In genomic region chr2:69954069-69954468, GRCh38 we compare ENCODE assay signal across 23 cellular contexts. TPM values are rescaled to one million over a fixed set of nuclear protein-coding genes. Genes with fewer than 3 reads are reported as not detected.
"Had no signal": no experiment of that assay in that cellular context is flagged by ENCODE, and none has a peak within 500 bp of the region (broad histone marks: within the 10 kb centered on the region; RNA-seq: fewer than 3 reads in every experiment).

No MANE protein-coding gene starts in this region.

- H3K4me1 Mint-ChIP-seq: nephron had no signal

- DNase-seq: dermis blood vessel endothelial cell; effector CD4-positive, alpha-beta T cell; foreskin melanocyte; kidney; left cardiac atrium; left ventricle myocardium superior; mesenchymal stem cell; midbrain; naive B cell; retina; spleen; stimulated activated CD4-positive, alpha-beta T cell treated with anti-CD3 and anti-CD28 coated beads, Interleukin-15, amount 100 ng/mL, for 24 hours; stimulated activated CD4-positive, alpha-beta T cell treated with anti-CD3 and anti-CD28 coated beads, Interleukin-1b, Interleukin-23, amount 100 ng/mL, for 48 hours; stimulated activated CD4-positive, alpha-beta T cell treated with anti-CD3 and anti-CD28 coated beads, Interleukin-4, amount 100 ng/mL, for 24 hours; stimulated activated naive CD4-positive, alpha-beta T cell; trophoblast cell had no signal

- H3K4me3 ChIP-seq: hepatocyte, lung, prostate gland, spleen had no signal

- H3K4me2 ChIP-seq: hepatocyte had no signal

- FAIRE-seq: colon, kidney had no signal

- H3K36me3 ChIP-seq: prostate gland, spleen had no signal

- H2AFZ ChIP-seq: hepatocyte, parathyroid adenoma had no signal

- H3K4me3 Mint-ChIP-seq: naive B cell, nephron had no signal

- H3K9me3 Mint-ChIP-seq: naive B cell, nephron had no signal

- H3K9ac ChIP-seq: parathyroid adenoma had no signal

- H3K27ac ChIP-seq: hepatocyte, parathyroid adenoma, prostate gland had no signal

- H3K9me3 ChIP-seq: prostate gland, spleen had no signal

- H3K36me3 Mint-ChIP-seq: naive B cell had no signal

- H3K27me3 ChIP-seq: spleen had no signal

- ATAC-seq: left cardiac atrium, left ventricle myocardium superior, sciatic nerve had no signal

- H3K4me1 ChIP-seq: parathyroid adenoma, prostate gland had no signal

- H3K27ac Mint-ChIP-seq: nephron had no signal

- H3K79me2 ChIP-seq: hepatocyte, parathyroid adenoma had no signal

RNA-seq across cellular contexts. Expression of gene ASPRV1, which starts 7.4 kb away (rescaled TPM):
- polyA plus RNA-seq: hepatocyte had no signal
